ENCODE assay signal across 8 cellular contexts in genomic region chr17:80124351-80124981, GRCh38. TPM values are rescaled to one million over a fixed set of nuclear protein-coding genes. Genes with fewer than 3 reads are reported as not detected.
DNase-seq lines count a peak whose midpoint lies in the region; ATAC-seq, FAIRE-seq and TF ChIP-seq lines count a peak whose summit lies in the region.

No MANE protein-coding gene starts in this region.

- no peak for ATAC-seq in HG03354 (IDR thresholded peaks at IDR 0.05; ENCODE audit: poor library complexity, severe bottlenecking, unreplicated experiment)

- H3K4me3 ChIP-seq in fibroblast of mammary gland (ENCODE audit: control insufficient read depth, low read depth, low read length) = no peak overlapping the region
- no peak overlapping the region for H3K4me3 ChIP-seq in small intestine (ENCODE audit: low read depth in 1 of 2, low read length in 2 of 2)

- H3K27ac ChIP-seq in small intestine (ENCODE audit: low read depth in 1 of 2, low read length in 1 of 2) = no peak overlapping the region

- FAIRE-seq in small intestine (lab: Jason Lieb, UNC) = no peak

- no peaks in the 10 kb centered on the region for H3K36me3 ChIP-seq in small intestine (ENCODE audit: control insufficient read depth in 2 of 2, insufficient read depth in 2 of 2, low read length in 2 of 2)

- TF ChIP-seq CTCF in fibroblast of mammary gland (conservative IDR thresholded peaks at IDR 0.05; ENCODE audit: control insufficient read depth, insufficient read depth, low read depth, low read length) = peak; percentile 25

- DNase-seq in NCI-H748 (lab: John Stamatoyannopoulos, UW; ENCODE audit: unreplicated experiment) (peak; percentile 18), NCI-H748 treated with DMSO at 0.1 percent for 48 hours (lab: John Stamatoyannopoulos, UW) (no peak), OCI-M1 (lab: John Stamatoyannopoulos, UW) (peak; percentile 38), fibroblast of mammary gland (ENCODE audit: low read depth) (peak; percentile 84), small intestine (peak; percentile 39)
- no peak for DNase-seq in activated CD8-positive, alpha-beta memory T cell treated with anti-CD3 and anti-CD28 coated beads, Interleukin-2, amount 50 U/mL, for 4 hours
- DNase-seq in activated T-cell treated with anti-CD3 and anti-CD28 coated beads, Interleukin-2, amount 50 U/mL, for 1 hour = no peak

- H3K9me3 ChIP-seq in small intestine (ENCODE audit: control insufficient read depth, low read depth) = no peaks in the 10 kb centered on the region

- no peaks in the 10 kb centered on the region for H3K4me1 ChIP-seq in small intestine (ENCODE audit: control insufficient read depth in 2 of 2, insufficient read depth in 1 of 2, low read depth in 1 of 2, low read length in 1 of 2)

- 47 to 62% (median 58%) methylated on average over 15 of the region's 15 CpGs for WGBS in small intestine, 3 donors

- H3K27me3 ChIP-seq in small intestine (ENCODE audit: control insufficient read depth in 2 of 2, insufficient read depth in 2 of 2, low read length in 2 of 2) = peaks cover 0 to 2% of the 10 kb centered on the region in 2 donors

RNA-seq across cellular contexts. Expression of gene EIF4A3, which starts 22.5 kb away (rescaled TPM):
- 10 to 100 TPM; 47.2 to 84.9 (median 49.7) TPM for polyA plus RNA-seq in small intestine

RNA-seq across cellular contexts. Expression of gene GAA, which starts 23.1 kb away (rescaled TPM):
- polyA plus RNA-seq in small intestine = 10 to 100 TPM; 13.2 to 25.9 (median 16.8) TPM

RNA-seq across cellular contexts. Expression of gene CARD14, which starts 45.4 kb away (rescaled TPM):
- 1 to 10 TPM in 2 of 3 donors, under 1 TPM in 1; 0.81 to 3.1 (median 1.3) TPM for polyA plus RNA-seq in small intestine

Comparison
In these comparisons a context has a peak if more than half of its experiments do, and no peak if none do; other contexts are left out.
1. DNase-seq: peak in NCI-H748 (single experiment), OCI-M1 (single experiment), fibroblast of mammary gland (single experiment) and small intestine (single experiment); none in NCI-H748 treated with DMSO at 0.1 percent for 48 hours (single experiment), activated CD8-positive, alpha-beta memory T cell treated with anti-CD3 and anti-CD28 coated beads, Interleukin-2, amount 50 U/mL, for 4 hours (single experiment) and activated T-cell treated with anti-CD3 and anti-CD28 coated beads, Interleukin-2, amount 50 U/mL, for 1 hour (single experiment).